Comparison of ENCODE assay signal across 1 cellular context in genomic region chr22:37996515-37997246, GRCh38.
TF ChIP-seq lines count a peak whose summit lies in the region.

No MANE protein-coding gene starts in this region.

TF ChIP-seq in GM12878, 131 proteins besides CTCF, POLR2A, EP300 and RAD21:
- TF ChIP-seq PKNOX1 (IDR thresholded peaks at IDR 0.05): peak; percentile 69; the same call in 1 of the 2 replicates
- TF ChIP-seq TCF3 (IDR thresholded peaks at IDR 0.05; ENCODE audit: borderline replicate concordance, insufficient read depth, low read depth, low read length): peak; percentile 68; the same call in 1 of the 2 replicates
- no peak for TF ChIP-seq SPI1 (IDR thresholded peaks at IDR 0.05; ENCODE audit: borderline replicate concordance, insufficient read depth, low read depth, low read length)
- TF ChIP-seq EED (IDR thresholded peaks at IDR 0.05; ENCODE audit: low read depth): no peak
- TF ChIP-seq SMARCA5 (IDR thresholded peaks at IDR 0.05): peak; percentile 41; the same call in 1 of the 2 replicates
- TF ChIP-seq FOS (IDR thresholded peaks at IDR 0.05; ENCODE audit: borderline replicate concordance, extremely low read depth, insufficient read length): no peak
- peak; percentile 60; the same call in 1 of the 2 replicates for TF ChIP-seq TCF12 (IDR thresholded peaks at IDR 0.05; ENCODE audit: low read depth, low read length)
- TF ChIP-seq, protein P1, sequence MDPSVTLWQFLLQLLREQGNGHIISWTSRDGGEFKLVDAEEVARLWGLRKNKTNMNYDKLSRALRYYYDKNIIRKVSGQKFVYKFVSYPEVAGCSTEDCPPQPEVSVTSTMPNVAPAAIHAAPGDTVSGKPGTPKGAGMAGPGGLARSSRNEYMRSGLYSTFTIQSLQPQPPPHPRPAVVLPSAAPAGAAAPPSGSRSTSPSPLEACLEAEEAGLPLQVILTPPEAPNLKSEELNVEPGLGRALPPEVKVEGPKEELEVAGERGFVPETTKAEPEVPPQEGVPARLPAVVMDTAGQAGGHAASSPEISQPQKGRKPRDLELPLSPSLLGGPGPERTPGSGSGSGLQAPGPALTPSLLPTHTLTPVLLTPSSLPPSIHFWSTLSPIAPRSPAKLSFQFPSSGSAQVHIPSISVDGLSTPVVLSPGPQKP (IDR thresholded peaks at IDR 0.05; ENCODE audit: low read depth, low read length): no peak
